Comparison of ENCODE assay signal across 7 cellular contexts in the genomic region with DNA sequence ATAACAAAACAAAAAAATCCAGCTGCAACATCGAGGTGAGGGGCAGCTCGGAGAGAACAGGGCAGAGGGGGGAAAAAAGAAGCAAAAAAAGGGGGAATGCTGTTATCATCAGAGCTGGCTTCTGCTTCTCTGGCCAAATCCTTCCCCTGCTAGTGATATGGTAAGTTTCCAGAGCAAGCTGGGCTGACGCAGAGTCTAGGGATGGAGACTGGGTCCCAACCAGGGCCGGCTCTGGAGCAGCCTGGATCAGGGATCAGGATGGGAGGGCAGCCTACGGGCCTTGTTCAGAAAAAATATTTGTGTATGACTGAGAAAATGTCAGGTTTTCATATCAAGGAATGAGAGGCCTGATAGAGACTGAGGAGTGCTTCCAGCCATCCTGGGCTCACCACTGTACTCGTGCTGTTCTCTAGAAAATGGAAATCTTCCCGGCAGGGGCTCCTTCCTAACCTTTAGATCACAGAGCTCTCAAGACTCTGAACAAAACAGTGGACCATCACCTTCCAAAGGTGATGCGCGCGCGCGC. TPM values are rescaled to one million over a fixed set of nuclear protein-coding genes. Genes with fewer than 3 reads are reported as not detected.
DNase-seq lines count a peak whose midpoint lies in the region; ATAC-seq and TF ChIP-seq lines count a peak whose summit lies in the region.
"Had no signal": no experiment of that assay in that cellular context is flagged by ENCODE, and none has a peak within 500 bp of the region (broad histone marks: within the 10 kb centered on the region; RNA-seq: fewer than 3 reads in every experiment).

No MANE protein-coding gene starts in this region.

- H3K9me3 Mint-ChIP-seq in osteocyte (ENCODE audit: unreplicated experiment) = no peaks in the 10 kb centered on the region

- peaks cover 2% of the 10 kb centered on the region for H3K27me3 Mint-ChIP-seq in osteocyte (ENCODE audit: unreplicated experiment)

- H3K27ac ChIP-seq in HUES48 (ENCODE audit: low read depth, low read length) = no peak overlapping the region
- peak overlapping the region; percentile 88 to 97 for H3K27ac ChIP-seq in coronary artery

- peaks cover 80% of the 10 kb centered on the region for H3K27me3 ChIP-seq in HUES48 (ENCODE audit: control insufficient read depth, insufficient read depth, low read length)

- H3K4me1 Mint-ChIP-seq in osteocyte (ENCODE audit: unreplicated experiment) = peaks cover 67% of the 10 kb centered on the region

- TF ChIP-seq CTCF in coronary artery (IDR thresholded peaks at IDR 0.05) (no peak), osteocyte (IDR thresholded peaks at IDR 0.05) (no peak)

- H3K36me3 ChIP-seq in HUES48 (ENCODE audit: control insufficient read depth, insufficient read depth, low read length) = no peaks in the 10 kb centered on the region
- H3K36me3 ChIP-seq: WERI-Rb-1 had no signal

- H3K4me3 Mint-ChIP-seq in osteocyte (ENCODE audit: unreplicated experiment) = peak overlapping the region; percentile 92

- H3K9ac ChIP-seq in HUES48 (ENCODE audit: low read depth, low read length) = no peak overlapping the region

- H3K36me3 Mint-ChIP-seq in osteocyte (ENCODE audit: unreplicated experiment) = peaks cover 9% of the 10 kb centered on the region

- ATAC-seq in HG02840 (IDR thresholded peaks at IDR 0.05; ENCODE audit: low FRiP score, unreplicated experiment) (no peak), HG03108 (IDR thresholded peaks at IDR 0.05; ENCODE audit: unreplicated experiment) (no peak), GM21381 (IDR thresholded peaks at IDR 0.05; ENCODE audit: unreplicated experiment) (no peak)

- DNase-seq in coronary artery (ENCODE audit: low spot score) (no peak), osteocyte (ENCODE audit: extremely low spot score, unreplicated experiment) (no peak)

- H3K27ac Mint-ChIP-seq in osteocyte (ENCODE audit: unreplicated experiment) = peak overlapping the region; percentile 31

- peak overlapping the region; percentile 62; the same call in 1 of the 2 replicates for H3K4me3 ChIP-seq in HUES48 (ENCODE audit: low read depth, low read length)
- H3K4me3 ChIP-seq in coronary artery = peak overlapping the region; percentile 95

- H3K4me1 ChIP-seq in HUES48 (ENCODE audit: control insufficient read depth, insufficient read depth, low read length) = peaks cover 16% of the 10 kb centered on the region

- H3K9me3 ChIP-seq in HUES48 (ENCODE audit: control insufficient read depth, insufficient read depth, low read length) = no peaks in the 10 kb centered on the region

RNA-seq across cellular contexts. Expression of a gene that starts 0.7 kb away (rescaled TPM):
- 196 and 203 TPM in 2 replicates for total RNA-seq in osteocyte

RNA-seq across cellular contexts. Expression of a gene that starts 13.7 kb away (rescaled TPM):
- total RNA-seq in osteocyte = 61.1 and 62.3 TPM in 2 replicates

RNA-seq across cellular contexts. Expression of a gene that starts 43.5 kb away (rescaled TPM):
- 439 and 456 TPM in 2 replicates for total RNA-seq in osteocyte

RNA-seq across cellular contexts. Expression of a gene that starts 51.4 kb away (rescaled TPM):
- total RNA-seq in osteocyte = 36.3 and 38.4 TPM in 2 replicates
